In genomic region chr9:79054500-79054899, GRCh38 we compare ENCODE assay signal across 18 cellular contexts.
DNase-seq lines count a peak whose midpoint lies in the region; ATAC-seq and TF ChIP-seq lines count a peak whose summit lies in the region.
"Had no signal": no experiment of that assay in that cellular context is flagged by ENCODE, and none has a peak within 500 bp of the region (broad histone marks: within the 10 kb centered on the region; RNA-seq: fewer than 3 reads in every experiment).

No MANE protein-coding gene starts in this region.

- DNase-seq in HCEC 1CT, result peak; percentile 43
- DNase-seq in WERI-Rb-1, result peak; percentile 14
- DNase-seq in fibroblast of villous mesenchyme (ENCODE audit: low read depth), result peak; percentile 22
- no peak for DNase-seq in coronary artery (ENCODE audit: low spot score)
- DNase-seq in chondrocyte (ENCODE audit: low spot score), result no peak
- DNase-seq in T-helper 17 cell, result no peak
- DNase-seq: Caco-2; CD4-positive, CD25-positive, alpha-beta regulatory T cell; H7; NCI-H1930; NCI-H446 treated with DMSO at 0.1 percent for 48 hours; NCI-H748 treated with DMSO at 0.1 percent for 48 hours; Right ventricle myocardium superior had no signal

- peaks cover 3% of the 10 kb centered on the region for H3K9me3 Mint-ChIP-seq in chondrocyte (ENCODE audit: low read depth)

- no peak for TF ChIP-seq CTCF in WERI-Rb-1 (IDR thresholded peaks at IDR 0.05; ENCODE audit: low read depth, low read length)
- no peak for TF ChIP-seq CTCF in fibroblast of villous mesenchyme (IDR thresholded peaks at IDR 0.05; ENCODE audit: insufficient read depth, low read depth, low read length)
- no peak for TF ChIP-seq CTCF in coronary artery (IDR thresholded peaks at IDR 0.05)
- TF ChIP-seq CTCF in chondrocyte (IDR thresholded peaks at IDR 0.05), result no peak

- H3K27me3 ChIP-seq in WERI-Rb-1 (ENCODE audit: insufficient read depth, low read depth, severe bottlenecking), result no peaks in the 10 kb centered on the region

- H3K27me3 Mint-ChIP-seq in chondrocyte (ENCODE audit: low read depth) (no peaks in the 10 kb centered on the region), T-helper 17 cell (no peaks in the 10 kb centered on the region)
- H3K27me3 Mint-ChIP-seq: B cell; CD4-positive, CD25-positive, alpha-beta regulatory T cell; IgD-negative memory B cell had no signal

- ATAC-seq in GM18870 (IDR thresholded peaks at IDR 0.05; ENCODE audit: unreplicated experiment), result no peak
- no peak for ATAC-seq in T-helper 17 cell
- ATAC-seq: Panc1, SK-N-SH treated with all-trans-retinoic acid at 6 μM for 48 hours had no signal

- H3K4me3 ChIP-seq in WERI-Rb-1 (ENCODE audit: low read depth, low read length) (no peak overlapping the region), fibroblast of villous mesenchyme (ENCODE audit: low read depth, low read length) (no peak overlapping the region), coronary artery (no peak overlapping the region)

- no peaks in the 10 kb centered on the region for H3K36me3 ChIP-seq in WERI-Rb-1

- H3K9me3 ChIP-seq in WERI-Rb-1 (ENCODE audit: severe bottlenecking) (no peaks in the 10 kb centered on the region), T-helper 17 cell (ENCODE audit: control insufficient read depth, low read length, poor library complexity, severe bottlenecking) (no peaks in the 10 kb centered on the region)
- H3K9me3 ChIP-seq: Caco-2 had no signal

- no peak overlapping the region for H3K27ac Mint-ChIP-seq in chondrocyte (ENCODE audit: unreplicated experiment)
- H3K27ac Mint-ChIP-seq in T-helper 17 cell, result no peak overlapping the region
- H3K27ac Mint-ChIP-seq: B cell; CD4-positive, CD25-positive, alpha-beta regulatory T cell; IgD-negative memory B cell had no signal

- H3K36me3 Mint-ChIP-seq in chondrocyte (ENCODE audit: low read depth) (no peaks in the 10 kb centered on the region), T-helper 17 cell (ENCODE audit: low read depth) (no peaks in the 10 kb centered on the region)
- H3K36me3 Mint-ChIP-seq: CD4-positive, CD25-positive, alpha-beta regulatory T cell; IgD-negative memory B cell had no signal

- H3K4me1 Mint-ChIP-seq in chondrocyte (ENCODE audit: low read depth) (peaks cover 7% of the 10 kb centered on the region), T-helper 17 cell (no peaks in the 10 kb centered on the region)
- H3K4me1 Mint-ChIP-seq: B cell; CD4-positive, CD25-positive, alpha-beta regulatory T cell; IgD-negative memory B cell had no signal

- H3K27ac ChIP-seq in WERI-Rb-1 (no peak overlapping the region), coronary artery (no peak overlapping the region)

- H3K4me3 Mint-ChIP-seq in chondrocyte (ENCODE audit: unreplicated experiment) (no peak overlapping the region), T-helper 17 cell (no peak overlapping the region)
- H3K4me3 Mint-ChIP-seq: B cell; CD4-positive, CD25-positive, alpha-beta regulatory T cell; IgD-negative memory B cell had no signal

Comparison
In these comparisons a context has a peak if more than half of its experiments do, and no peak if none do; other contexts are left out.
1. DNase-seq: peak in HCEC 1CT (single experiment), WERI-Rb-1 (single experiment) and fibroblast of villous mesenchyme (single experiment); none in coronary artery (single experiment), chondrocyte (single experiment) and T-helper 17 cell (0 of 3).